Comparison of ENCODE assay signal across 30 cellular contexts in the genomic region with DNA sequence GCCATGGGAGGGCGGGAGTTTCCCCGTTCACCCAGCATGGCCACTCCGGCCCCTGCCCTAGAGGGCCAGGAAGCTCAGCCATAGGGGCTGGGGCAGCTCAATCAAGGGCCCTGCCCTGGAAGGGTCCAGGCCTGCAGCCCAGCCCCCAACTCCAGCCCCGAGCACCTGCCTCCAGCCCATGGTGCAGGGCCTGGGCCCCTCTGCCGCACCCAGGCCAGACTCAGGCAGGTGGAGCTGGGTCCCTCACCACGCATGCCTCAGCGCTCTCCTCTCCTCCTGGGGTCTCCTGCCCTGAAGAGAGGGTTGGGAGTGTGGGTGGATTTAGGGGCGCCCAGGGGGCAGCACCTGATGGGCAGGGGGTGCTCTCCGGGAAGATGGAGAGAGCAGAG. TPM values are rescaled to one million over a fixed set of nuclear protein-coding genes. Genes with fewer than 3 reads are reported as not detected.
"Had no signal": no experiment of that assay in that cellular context is flagged by ENCODE, and none has a peak within 500 bp of the region (broad histone marks: within the 10 kb centered on the region; RNA-seq: fewer than 3 reads in every experiment).

No MANE protein-coding gene starts in this region.

- H3K4me3 Mint-ChIP-seq: nephron; neural progenitor cell; stimulated activated effector memory CD8-positive, alpha-beta T cell treated with anti-CD3 and anti-CD28 coated beads, Interleukin-12 subunit alpha, Interleukin-12 subunit beta, amount 100 ng/mL, for 72 hours; type B pancreatic cell had no signal

- H3K27ac ChIP-seq: coronary artery, esophagus squamous epithelium, heart right ventricle, lower lobe of right lung, neural progenitor cell, ovary, psoas muscle, sigmoid colon, testis, tibial artery had no signal

- H3K4me1 Mint-ChIP-seq: nephron; stimulated activated effector memory CD8-positive, alpha-beta T cell treated with anti-CD3 and anti-CD28 coated beads, Interleukin-12 subunit alpha, Interleukin-12 subunit beta, amount 100 ng/mL, for 72 hours had no signal

- H3K4me1 ChIP-seq: lower lobe of right lung, neural progenitor cell, psoas muscle, sigmoid colon, testis, tibial artery had no signal

- H3K4me2 ChIP-seq: neural progenitor cell had no signal

- H3K4me3 ChIP-seq: coronary artery, esophagus squamous epithelium, heart right ventricle, lower lobe of right lung, neural progenitor cell, ovary, psoas muscle, sigmoid colon, testis, tibial artery had no signal

- ATAC-seq: left ventricle myocardium superior; psoas muscle; stimulated activated effector memory CD8-positive, alpha-beta T cell treated with anti-CD3 and anti-CD28 coated beads, Interleukin-12 subunit alpha, Interleukin-12 subunit beta, amount 100 ng/mL, for 72 hours; stimulated activated naive CD8-positive, alpha-beta T cell treated with anti-CD3 and anti-CD28 coated beads, Interleukin-15, Interleukin-2, amounts not matched to agents 100 U/mL and 50 U/mL, for 24 hours had no signal

- H3K36me3 Mint-ChIP-seq: neural progenitor cell; stimulated activated effector memory CD8-positive, alpha-beta T cell treated with anti-CD3 and anti-CD28 coated beads, Interleukin-12 subunit alpha, Interleukin-12 subunit beta, amount 100 ng/mL, for 72 hours; type B pancreatic cell had no signal

- H2AFZ ChIP-seq: neural progenitor cell had no signal

- H3K36me3 ChIP-seq: esophagus squamous epithelium, heart right ventricle, lower lobe of right lung, neural progenitor cell, ovary, sigmoid colon, tibial artery had no signal

- H3K9me3 ChIP-seq: esophagus squamous epithelium, heart right ventricle, lower lobe of right lung, ovary, psoas muscle, sigmoid colon, testis, tibial artery had no signal

- H3K27me3 ChIP-seq: neural progenitor cell, ovary, testis had no signal

- H3K9ac ChIP-seq: neural progenitor cell had no signal

- DNase-seq: dermis blood vessel endothelial cell; effector memory CD4-positive, alpha-beta T cell; esophagus squamous epithelium; foreskin melanocyte; glutamatergic neuron; heart right ventricle; hippocampal formation; left ventricle myocardium superior; lower lobe of right lung; nucleus accumbens; ovary; psoas muscle; sigmoid colon; stimulated activated CD4-positive, alpha-beta T cell treated with anti-CD3 and anti-CD28 coated beads, Interleukin-2, amount 100 ng/mL, for 24 hours; stimulated activated CD4-positive, alpha-beta T cell treated with anti-CD3 and anti-CD28 coated beads, Interleukin-4, amount 100 ng/mL, for 24 hours; stimulated activated naive CD8-positive, alpha-beta T cell treated with anti-CD3 and anti-CD28 coated beads, Interleukin-15, Interleukin-2, amounts not matched to agents 100 U/mL and 50 U/mL, for 24 hours; substantia nigra; testis; tibial artery had no signal

- H3K27ac Mint-ChIP-seq: nephron; neural progenitor cell; stimulated activated effector memory CD8-positive, alpha-beta T cell treated with anti-CD3 and anti-CD28 coated beads, Interleukin-12 subunit alpha, Interleukin-12 subunit beta, amount 100 ng/mL, for 72 hours; type B pancreatic cell had no signal

- H3K9me3 Mint-ChIP-seq: nephron; neural progenitor cell; stimulated activated effector memory CD8-positive, alpha-beta T cell treated with anti-CD3 and anti-CD28 coated beads, Interleukin-12 subunit alpha, Interleukin-12 subunit beta, amount 100 ng/mL, for 72 hours; type B pancreatic cell had no signal

- H3K27me3 Mint-ChIP-seq: type B pancreatic cell had no signal

RNA-seq across cellular contexts. Expression of gene MLC1, which starts 13.1 kb away (rescaled TPM):
- total RNA-seq: dermis blood vessel endothelial cell, endothelial cell of umbilical vein, epithelial cell of proximal tubule, psoas muscle, renal cortical epithelial cell had no signal
- polyA plus RNA-seq: endothelial cell of umbilical vein had no signal

RNA-seq across cellular contexts. Expression of gene TTLL8, which starts 14.1 kb away (rescaled TPM):
- total RNA-seq: dermis blood vessel endothelial cell, endothelial cell of umbilical vein, epithelial cell of proximal tubule, esophagus squamous epithelium, heart right ventricle, left ventricle myocardium superior, lower lobe of right lung, mononuclear cell, ovary, psoas muscle, renal cortical epithelial cell, right cardiac atrium, sigmoid colon, skeletal muscle tissue had no signal
- polyA plus RNA-seq: endothelial cell of umbilical vein, heart right ventricle, ovary, psoas muscle, right cardiac atrium, sigmoid colon had no signal

RNA-seq across cellular contexts. Expression of gene MOV10L1, which starts 17.6 kb away (rescaled TPM):
- total RNA-seq: mononuclear cell, renal cortical epithelial cell had no signal

RNA-seq across cellular contexts. Expression of gene IL17REL, which starts 59.6 kb away (rescaled TPM):
- total RNA-seq: epithelial cell of proximal tubule, esophagus squamous epithelium, left ventricle myocardium superior, mononuclear cell, psoas muscle, renal cortical epithelial cell, sigmoid colon, skeletal muscle tissue had no signal
- polyA plus RNA-seq: heart right ventricle, psoas muscle, right cardiac atrium had no signal
